In genomic region chr17:42517516-42517915, GRCh38 we compare ENCODE assay signal across 8 cellular contexts. TPM values are rescaled to one million over a fixed set of nuclear protein-coding genes. Genes with fewer than 3 reads are reported as not detected.
DNase-seq lines count a peak whose midpoint lies in the region; ATAC-seq lines count a peak whose summit lies in the region.

No MANE protein-coding gene starts in this region.

- DNase-seq in NCI-H2029 (lab: John Stamatoyannopoulos, UW), result peak; percentile 14
- no peak for DNase-seq in NCI-H2029 treated with DMSO at 0.1 percent for 48 hours (lab: John Stamatoyannopoulos, UW)
- DNase-seq in NCI-H2227 treated with DMSO at 0.1 percent for 48 hours (lab: John Stamatoyannopoulos, UW), result peak; percentile 62
- DNase-seq in activated CD4-positive, alpha-beta T cell treated with anti-CD3 and anti-CD28 coated beads for 1 hour, result peak; percentile 74
- DNase-seq in central memory CD4-positive, alpha-beta T cell, result peak; percentile 72
- DNase-seq in left colon, result peak; percentile 88 to 93
- peak; percentile 76 for DNase-seq in stimulated activated CD4-positive, alpha-beta T cell treated with anti-CD3 and anti-CD28 coated beads, Interleukin-1b, Interleukin-23, amount 100 ng/mL, for 48 hours

- ATAC-seq in left colon (peak; percentile 73), GM19397 (IDR thresholded peaks at IDR 0.05; ENCODE audit: unreplicated experiment) (no peak)

- intact Hi-C loops in left colon (cut with DNase I, micrococcal nuclease), result loop anchor here in 1 of 2 donors (5.0 kb wide), 1 partner anchor 90 kb away; no protein-coding TSS in a partner anchor

RNA-seq across cellular contexts. Expression of gene NAGLU, which starts 18.5 kb away (rescaled TPM):
- total RNA-seq in left colon, result 10 to 100 TPM; 36.5 to 45.9 TPM

RNA-seq across cellular contexts. Expression of gene HSD17B1, which starts 35.2 kb away (rescaled TPM):
- under 1 TPM; 0.85 to 0.98 TPM for total RNA-seq in left colon

RNA-seq across cellular contexts. Expression of gene COASY, which starts 44.4 kb away (rescaled TPM):
- 100 to 1,000 TPM in 1 of 2 donors, 10 to 100 TPM in 1; 92.6 to 122 TPM for total RNA-seq in left colon

RNA-seq across cellular contexts. Expression of gene MLX, which starts 49.4 kb away (rescaled TPM):
- total RNA-seq in left colon, result 10 to 100 TPM; 95.1 to 98.8 TPM

RNA-seq across cellular contexts. Expression of gene ATP6V0A1, which starts 58.8 kb away (rescaled TPM):
- 10 to 100 TPM; 92.6 to 96.2 TPM for total RNA-seq in left colon
